In genomic region chr7:159311172-159311494, GRCh38 we compare ENCODE assay signal across 27 cellular contexts.
"Had no signal": no experiment of that assay in that cellular context is flagged by ENCODE, and none has a peak within 500 bp of the region (broad histone marks: within the 10 kb centered on the region; RNA-seq: fewer than 3 reads in every experiment).

No MANE protein-coding gene starts in this region.

- H3K9me3 Mint-ChIP-seq: activated CD8-positive, alpha-beta T cell treated with anti-CD3 and anti-CD28 coated beads for 36 hours; activated naive CD4-positive, alpha-beta T cell treated with anti-CD3 and anti-CD28 coated beads for 36 hours; activated naive CD4-positive, alpha-beta T cell treated with anti-CD3 and anti-CD28 coated beads, Interleukin-2, amount 50 U/mL, for 24 hours; activated T-cell treated with anti-CD3 and anti-CD28 coated beads, Interleukin-2, amount 50 U/mL, for 4 hours; activated T-helper 17 cell treated with anti-CD3 and anti-CD28 coated beads, Interleukin-2, amount 50 U/mL, for 72 hours had no signal

- H3K36me3 ChIP-seq: adrenal gland, cardiac muscle cell, colonic mucosa had no signal

- H3K9me3 ChIP-seq: adrenal gland, colonic mucosa had no signal

- H3K4me3 Mint-ChIP-seq: activated CD4-positive, alpha-beta T cell treated with anti-CD3 and anti-CD28 coated beads, Interleukin-2, amount 10 ng/mL, durations not matched to agents 7 days and 5 days; activated CD8-positive, alpha-beta T cell treated with anti-CD3 and anti-CD28 coated beads for 36 hours; activated naive CD4-positive, alpha-beta T cell treated with anti-CD3 and anti-CD28 coated beads for 36 hours; activated naive CD4-positive, alpha-beta T cell treated with anti-CD3 and anti-CD28 coated beads, Interleukin-2, amount 50 U/mL, for 24 hours; activated naive CD8-positive, alpha-beta T cell treated with anti-CD3 and anti-CD28 coated beads for 36 hours; activated naive CD8-positive, alpha-beta T cell treated with anti-CD3 and anti-CD28 coated beads, Interleukin-2, amount 50 U/mL, for 24 hours; activated T-cell treated with anti-CD3 and anti-CD28 coated beads, Interleukin-2, amount 50 U/mL, for 4 hours; activated T-helper 17 cell treated with anti-CD3 and anti-CD28 coated beads, Interleukin-2, amount 50 U/mL, for 72 hours; WTC11 had no signal

- ATAC-seq: activated CD8-positive, alpha-beta T cell treated with anti-CD3 and anti-CD28 coated beads for 36 hours; activated naive CD8-positive, alpha-beta T cell treated with anti-CD3 and anti-CD28 coated beads, Interleukin-2, amount 50 U/mL, for 24 hours; activated T-cell treated with anti-CD3 and anti-CD28 coated beads, Interleukin-2, amount 50 U/mL, for 4 hours; activated T-helper 17 cell treated with anti-CD3 and anti-CD28 coated beads, Interleukin-2, amount 50 U/mL, for 72 hours; body of pancreas; esophagus mucosa; WTC11 had no signal

- H3K27ac Mint-ChIP-seq: activated CD4-positive, alpha-beta T cell treated with anti-CD3 and anti-CD28 coated beads, Interleukin-2, amount 10 ng/mL, durations not matched to agents 7 days and 5 days; activated CD8-positive, alpha-beta T cell treated with anti-CD3 and anti-CD28 coated beads for 36 hours; activated naive CD4-positive, alpha-beta T cell treated with anti-CD3 and anti-CD28 coated beads for 36 hours; activated naive CD4-positive, alpha-beta T cell treated with anti-CD3 and anti-CD28 coated beads, Interleukin-2, amount 50 U/mL, for 24 hours; activated naive CD8-positive, alpha-beta T cell treated with anti-CD3 and anti-CD28 coated beads for 36 hours; activated naive CD8-positive, alpha-beta T cell treated with anti-CD3 and anti-CD28 coated beads, Interleukin-2, amount 50 U/mL, for 24 hours; activated T-helper 17 cell treated with anti-CD3 and anti-CD28 coated beads, Interleukin-2, amount 50 U/mL, for 72 hours; WTC11 had no signal

- H3K4me3 ChIP-seq: adrenal gland, body of pancreas, cardiac muscle cell, colonic mucosa had no signal

- H3K27me3 ChIP-seq: adrenal gland, body of pancreas, cardiac muscle cell, colonic mucosa had no signal

- H3K4me1 Mint-ChIP-seq: activated CD4-positive, alpha-beta T cell treated with anti-CD3 and anti-CD28 coated beads, Interleukin-2, amount 10 ng/mL, durations not matched to agents 7 days and 5 days; activated naive CD4-positive, alpha-beta T cell treated with anti-CD3 and anti-CD28 coated beads, Interleukin-2, amount 50 U/mL, for 24 hours; activated naive CD8-positive, alpha-beta T cell treated with anti-CD3 and anti-CD28 coated beads for 36 hours; activated naive CD8-positive, alpha-beta T cell treated with anti-CD3 and anti-CD28 coated beads, Interleukin-2, amount 50 U/mL, for 24 hours; activated T-helper 17 cell treated with anti-CD3 and anti-CD28 coated beads, Interleukin-2, amount 50 U/mL, for 72 hours; WTC11 had no signal

- H3K36me3 Mint-ChIP-seq: activated naive CD4-positive, alpha-beta T cell treated with anti-CD3 and anti-CD28 coated beads, Interleukin-2, amount 50 U/mL, for 24 hours; activated naive CD8-positive, alpha-beta T cell treated with anti-CD3 and anti-CD28 coated beads for 36 hours had no signal

- DNase-seq: activated CD4-positive, alpha-beta T cell treated with anti-CD3 and anti-CD28 coated beads for 1 hour; activated CD4-positive, alpha-beta T cell treated with anti-CD3 and anti-CD28 coated beads for 4 hours; activated CD4-positive, alpha-beta T cell treated with anti-CD3 and anti-CD28 coated beads, Interleukin-2, amount 10 ng/mL, durations not matched to agents 7 days and 5 days; activated CD4-positive, alpha-beta T cell treated with anti-CD3 and anti-CD28 coated beads, Interleukin-2, amount 50 U/mL, for 48 hours; activated CD8-positive, alpha-beta memory T cell treated with anti-CD3 and anti-CD28 coated beads for 24 hours; activated CD8-positive, alpha-beta T cell treated with anti-CD3 and anti-CD28 coated beads for 36 hours; activated effector memory CD4-positive, alpha-beta T cell treated with anti-CD3 and anti-CD28 coated beads, Interleukin-2, amount 50 U/mL, for 16 hours; activated naive CD4-positive, alpha-beta T cell treated with anti-CD3 and anti-CD28 coated beads for 36 hours; activated naive CD8-positive, alpha-beta T cell treated with anti-CD3 and anti-CD28 coated beads for 36 hours; activated naive CD8-positive, alpha-beta T cell treated with anti-CD3 and anti-CD28 coated beads, Interleukin-2, amount 50 U/mL, for 24 hours; activated T-cell treated with anti-CD3 and anti-CD28 coated beads, Interleukin-2, amount 50 U/mL, for 4 hours; adrenal gland; amygdala; aorta; body of pancreas; central memory CD4-positive, alpha-beta T cell; cerebellar nuclear complex; colonic mucosa; effector CD8-positive, alpha-beta T cell; foreskin fibroblast; head of caudate nucleus; T-helper 2 cell had no signal

- H3K4me1 ChIP-seq: adrenal gland, body of pancreas, colonic mucosa had no signal

- H3K27ac ChIP-seq: adrenal gland, body of pancreas, cardiac muscle cell, colonic mucosa had no signal
